Comparison of ENCODE assay signal across 21 cellular contexts in the genomic region with DNA sequence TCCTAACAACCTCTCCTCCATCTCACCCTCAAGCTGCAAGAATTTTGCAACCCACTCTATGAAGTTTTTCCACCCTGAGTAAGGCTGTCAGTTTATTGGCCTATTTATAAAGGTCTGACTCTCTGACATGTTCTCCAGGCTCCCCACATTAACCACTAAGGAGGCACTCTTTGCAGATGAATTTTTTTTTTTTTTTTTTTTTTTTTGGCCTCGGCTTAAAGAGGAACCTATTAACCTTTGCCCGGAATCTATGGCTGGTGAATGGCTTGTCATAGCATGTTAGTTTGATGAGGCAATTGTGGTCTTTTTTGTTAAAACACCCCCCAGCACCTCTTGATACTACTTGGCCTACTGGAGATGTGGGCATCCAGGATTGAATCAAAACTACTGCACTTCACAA. TPM values are rescaled to one million over a fixed set of nuclear protein-coding genes. Genes with fewer than 3 reads are reported as not detected.
DNase-seq lines count a peak whose midpoint lies in the region; ATAC-seq, FAIRE-seq and TF ChIP-seq lines count a peak whose summit lies in the region.
"Had no signal": no experiment of that assay in that cellular context is flagged by ENCODE, and none has a peak within 500 bp of the region (broad histone marks: within the 10 kb centered on the region; RNA-seq: fewer than 3 reads in every experiment).

No MANE protein-coding gene starts in this region.

- no peak for DNase-seq in activated CD8-positive, alpha-beta memory T cell treated with anti-CD3 and anti-CD28 coated beads, Interleukin-2, amount 10 ng/mL, durations not matched to agents 7 days and 5 days
- no peak for DNase-seq in activated CD8-positive, alpha-beta memory T cell treated with anti-CD3 and anti-CD28 coated beads, Interleukin-2, amount 50 U/mL, for 48 hours
- peak; percentile 91 for DNase-seq in SKM-1 (lab: John Stamatoyannopoulos, UW; ENCODE audit: unreplicated experiment)
- DNase-seq in keratinocyte (ENCODE audit: low read depth, low spot score): no peak
- DNase-seq in upper lobe of right lung: no peak
- no peak for DNase-seq in CD8-positive, alpha-beta memory T cell
- DNase-seq in NCI-H2171 (lab: John Stamatoyannopoulos, UW): no peak
- no peak for DNase-seq in right atrium auricular region (ENCODE audit: low spot score)
- DNase-seq: activated B cell treated with CpG ODN at 0.5 μM for 24 hours; IMR-90; islet precursor cell; mucosa of descending colon; NCI-H1417; NCI-H446; posterior cingulate gyrus; stimulated activated CD4-positive, alpha-beta T cell treated with anti-CD3 and anti-CD28 coated beads, Interleukin-1b, Interleukin-23, amount 100 ng/mL, for 48 hours; SW 1271 had no signal

- H3K9me1 ChIP-seq in keratinocyte (ENCODE audit: control insufficient read depth, extremely low read depth, insufficient read depth, low read length): no peaks in the 10 kb centered on the region

- H3K36me3 ChIP-seq in keratinocyte (ENCODE audit: control insufficient read depth in 2 of 2, extremely low read depth in 1 of 2, insufficient read depth in 2 of 2, low read length in 2 of 2) (no peaks in the 10 kb centered on the region), upper lobe of right lung (no peaks in the 10 kb centered on the region), right atrium auricular region (no peaks in the 10 kb centered on the region)
- H3K36me3 ChIP-seq in CD8-positive, alpha-beta memory T cell (ENCODE audit: insufficient read depth, low read length): no peaks in the 10 kb centered on the region

- no peak overlapping the region for H3K27ac Mint-ChIP-seq in activated CD8-positive, alpha-beta memory T cell treated with anti-CD3 and anti-CD28 coated beads, Interleukin-2, amount 10 ng/mL, durations not matched to agents 7 days and 5 days
- no peak overlapping the region for H3K27ac Mint-ChIP-seq in CD8-positive, alpha-beta memory T cell
- H3K27ac Mint-ChIP-seq: activated B cell treated with CpG ODN at 0.5 μM for 24 hours; activated naive CD8-positive, alpha-beta T cell had no signal

- H3K27me3 Mint-ChIP-seq in activated CD8-positive, alpha-beta memory T cell treated with anti-CD3 and anti-CD28 coated beads, Interleukin-2, amount 10 ng/mL, durations not matched to agents 7 days and 5 days: peaks cover 20% of the 10 kb centered on the region
- H3K27me3 Mint-ChIP-seq in CD8-positive, alpha-beta memory T cell: peaks cover 0 to 19% of the 10 kb centered on the region in 2 donors
- H3K27me3 Mint-ChIP-seq: activated naive CD8-positive, alpha-beta T cell had no signal

- H3K9me3 ChIP-seq in keratinocyte (ENCODE audit: control insufficient read depth, low read depth, low read length) (no peaks in the 10 kb centered on the region), upper lobe of right lung (no peaks in the 10 kb centered on the region), right atrium auricular region (no peaks in the 10 kb centered on the region)
- H3K9me3 ChIP-seq in CD8-positive, alpha-beta memory T cell (ENCODE audit: low read length): no peaks in the 10 kb centered on the region
- H3K9me3 ChIP-seq: mucosa of descending colon had no signal

- H3K79me2 ChIP-seq in keratinocyte (ENCODE audit: control insufficient read depth, insufficient read depth, low read length): no peaks in the 10 kb centered on the region

- H3K27ac ChIP-seq in keratinocyte (ENCODE audit: control insufficient read depth, insufficient read depth, low read length) (no peak overlapping the region), upper lobe of right lung (peak overlapping the region; percentile 49), right atrium auricular region (no peak overlapping the region)
- H3K27ac ChIP-seq in CD8-positive, alpha-beta memory T cell (ENCODE audit: low read depth, low read length): no peak overlapping the region

- intact Hi-C loops in upper lobe of right lung (cut with DNase I): no loop called here

- no peak overlapping the region for H3K9ac ChIP-seq in keratinocyte (ENCODE audit: control insufficient read depth, extremely low read depth, insufficient read depth, low read length)

- H3K9me3 Mint-ChIP-seq in activated CD8-positive, alpha-beta memory T cell treated with anti-CD3 and anti-CD28 coated beads, Interleukin-2, amount 10 ng/mL, durations not matched to agents 7 days and 5 days (ENCODE audit: low read depth): no peaks in the 10 kb centered on the region
- H3K9me3 Mint-ChIP-seq in CD8-positive, alpha-beta memory T cell: peaks cover 0 to 3% (median 0%) of the 10 kb centered on the region in 5 donors
- H3K9me3 Mint-ChIP-seq: activated B cell treated with CpG ODN at 0.5 μM for 24 hours; central memory CD8-positive, alpha-beta T cell had no signal

- H3K4me3 ChIP-seq in keratinocyte (ENCODE audit: control insufficient read depth in 2 of 3, extremely low read depth in 1 of 3, insufficient read depth in 2 of 3, low read depth in 1 of 3, low read length in 3 of 3) (no peak overlapping the region), upper lobe of right lung (no peak overlapping the region), right atrium auricular region (no peak overlapping the region)
- H3K4me3 ChIP-seq in CD8-positive, alpha-beta memory T cell (ENCODE audit: low read length): no peak overlapping the region
- H3K4me3 ChIP-seq: mucosa of descending colon had no signal

- TF ChIP-seq CTCF in keratinocyte (optimal IDR thresholded peaks at IDR 0.05 in 1 of 3, IDR thresholded peaks at IDR 0.05 in 1 of 3, conservative IDR thresholded peaks at IDR 0.05 in 1 of 3; ENCODE audit: extremely low read depth in 1 of 3, insufficient read depth in 2 of 3, low read length in 3 of 3) (no peak), upper lobe of right lung (IDR thresholded peaks at IDR 0.05) (no peak), right atrium auricular region (IDR thresholded peaks at IDR 0.05) (no peak)

- H3K36me3 Mint-ChIP-seq in activated CD8-positive, alpha-beta memory T cell treated with anti-CD3 and anti-CD28 coated beads, Interleukin-2, amount 10 ng/mL, durations not matched to agents 7 days and 5 days: peaks cover 1% of the 10 kb centered on the region
- H3K36me3 Mint-ChIP-seq in CD8-positive, alpha-beta memory T cell: peaks cover 0 to 4% (median 0%) of the 10 kb centered on the region in 3 donors

- POLR2A ChIA-PET in CD8-positive, alpha-beta memory T cell (lab: Charles Lee): no interaction called here

- peaks cover 12% of the 10 kb centered on the region for H3K4me1 Mint-ChIP-seq in activated CD8-positive, alpha-beta memory T cell treated with anti-CD3 and anti-CD28 coated beads, Interleukin-2, amount 10 ng/mL, durations not matched to agents 7 days and 5 days
- peaks cover 0 to 4% (median 0%) of the 10 kb centered on the region in 3 donors for H3K4me1 Mint-ChIP-seq in CD8-positive, alpha-beta memory T cell
- H3K4me1 Mint-ChIP-seq: activated B cell treated with CpG ODN at 0.5 μM for 24 hours; central memory CD8-positive, alpha-beta T cell had no signal

- dilution Hi-C loops in keratinocyte (cut with MboI; ENCODE audit: extremely low pct_ligation_motif_present, low sequenced_read_pairs): no loop called here

- ATAC-seq in activated CD8-positive, alpha-beta memory T cell treated with anti-CD3 and anti-CD28 coated beads, Interleukin-2, amount 10 ng/mL, durations not matched to agents 7 days and 5 days: peak; percentile 39
- peak; percentile 73 for ATAC-seq in upper lobe of right lung
- ATAC-seq: mucosa of descending colon had no signal

- H3K4me2 ChIP-seq in keratinocyte (ENCODE audit: control insufficient read depth, extremely low read depth, insufficient read depth, low read depth, low read length): peak overlapping the region; percentile 9

- H3K4me1 ChIP-seq in keratinocyte (ENCODE audit: control insufficient read depth, extremely low read depth, insufficient read depth, low read length): peaks cover 11% of the 10 kb centered on the region
- H3K4me1 ChIP-seq in upper lobe of right lung: no peaks in the 10 kb centered on the region
- H3K4me1 ChIP-seq in CD8-positive, alpha-beta memory T cell (ENCODE audit: insufficient read depth, low read length): no peaks in the 10 kb centered on the region
- no peaks in the 10 kb centered on the region for H3K4me1 ChIP-seq in right atrium auricular region

- no peaks in the 10 kb centered on the region for H4K20me1 ChIP-seq in keratinocyte (ENCODE audit: control insufficient read depth, extremely low read depth, insufficient read depth, low read length)

- CTCF ChIA-PET in activated CD8-positive, alpha-beta memory T cell treated with anti-CD3 and anti-CD28 coated beads, Interleukin-2, amount 10 ng/mL, durations not matched to agents 7 days and 5 days (lab: Charles Lee): interaction anchor here (0.7 kb wide), 1 partner anchor 25 kb away, joined by 3 read pairs; no protein-coding TSS in a partner anchor
- CTCF ChIA-PET in CD8-positive, alpha-beta memory T cell (lab: Charles Lee): no interaction called here

- H3K4me3 Mint-ChIP-seq in activated CD8-positive, alpha-beta memory T cell treated with anti-CD3 and anti-CD28 coated beads, Interleukin-2, amount 10 ng/mL, durations not matched to agents 7 days and 5 days: no peak overlapping the region
- H3K4me3 Mint-ChIP-seq in CD8-positive, alpha-beta memory T cell: no peak overlapping the region
- H3K4me3 Mint-ChIP-seq: activated B cell treated with CpG ODN at 0.5 μM for 24 hours; activated naive CD8-positive, alpha-beta T cell; central memory CD8-positive, alpha-beta T cell had no signal

- H3K27me3 ChIP-seq in keratinocyte (ENCODE audit: control insufficient read depth, extremely low read depth, insufficient read depth, low read length): no peaks in the 10 kb centered on the region
- H3K27me3 ChIP-seq in upper lobe of right lung: no peaks in the 10 kb centered on the region
- no peaks in the 10 kb centered on the region for H3K27me3 ChIP-seq in CD8-positive, alpha-beta memory T cell (ENCODE audit: insufficient read depth, low read length, poor library complexity, severe bottlenecking)
- peaks cover 0 to 2% of the 10 kb centered on the region in 2 donors for H3K27me3 ChIP-seq in right atrium auricular region

- H2AFZ ChIP-seq in keratinocyte (ENCODE audit: control insufficient read depth, low read length): no peak overlapping the region

- no peak for FAIRE-seq in keratinocyte (lab: Jason Lieb, UNC)
- FAIRE-seq: endometrium, H1 had no signal

RNA-seq across cellular contexts. Expression of a gene that starts 57.1 kb away (rescaled TPM):
- 1 to 10 TPM; 1.7 to 3.9 TPM for total RNA-seq in activated CD8-positive, alpha-beta memory T cell treated with anti-CD3 and anti-CD28 coated beads, Interleukin-2, amount 10 ng/mL, durations not matched to agents 7 days and 5 days
- 1.8 to 3.7 TPM (median 2.9 TPM) in 3 replicates for polyA plus RNA-seq in keratinocyte
- polyA plus RNA-seq in keratinocyte (2011; ENCODE audit: low read depth): 1.0 TPM
- 1.2 and 1.8 TPM in 2 replicates for polyA plus RNA-seq in keratinocyte (2011; cell fraction: cytosol; rRNA removed)
- 5.5 and 5.7 TPM in 2 replicates for polyA plus RNA-seq in keratinocyte (2011; cell fraction: nucleus; rRNA removed)
- polyA plus RNA-seq in keratinocyte (2012; ENCODE audit: low replicate concordance): 0.52 and 2.4 TPM in 2 replicates
- polyA minus RNA-seq in keratinocyte: 0.40 to 4.1 TPM (median 3.6 TPM) in 3 replicates
- polyA minus RNA-seq in keratinocyte (2011; cell fraction: cytosol; rRNA and poly(A)+ RNA removed): not detected
- 0.93 and 1.2 TPM in 2 replicates for polyA minus RNA-seq in keratinocyte (2011; cell fraction: nucleus; rRNA and poly(A)+ RNA removed)
- total RNA-seq in upper lobe of right lung (65.4 TPM), right atrium auricular region (10 to 100 TPM in 1 of 2 donors, 1 to 10 TPM in 1; 4.6 to 15.3 TPM)
- 1 to 10 TPM; 1.7 to 2.1 TPM for total RNA-seq in CD8-positive, alpha-beta memory T cell
- 2.9 TPM for polyA plus RNA-seq in CD8-positive, alpha-beta memory T cell
